ENCODE assay signal across 8 cellular contexts in the genomic region with DNA sequence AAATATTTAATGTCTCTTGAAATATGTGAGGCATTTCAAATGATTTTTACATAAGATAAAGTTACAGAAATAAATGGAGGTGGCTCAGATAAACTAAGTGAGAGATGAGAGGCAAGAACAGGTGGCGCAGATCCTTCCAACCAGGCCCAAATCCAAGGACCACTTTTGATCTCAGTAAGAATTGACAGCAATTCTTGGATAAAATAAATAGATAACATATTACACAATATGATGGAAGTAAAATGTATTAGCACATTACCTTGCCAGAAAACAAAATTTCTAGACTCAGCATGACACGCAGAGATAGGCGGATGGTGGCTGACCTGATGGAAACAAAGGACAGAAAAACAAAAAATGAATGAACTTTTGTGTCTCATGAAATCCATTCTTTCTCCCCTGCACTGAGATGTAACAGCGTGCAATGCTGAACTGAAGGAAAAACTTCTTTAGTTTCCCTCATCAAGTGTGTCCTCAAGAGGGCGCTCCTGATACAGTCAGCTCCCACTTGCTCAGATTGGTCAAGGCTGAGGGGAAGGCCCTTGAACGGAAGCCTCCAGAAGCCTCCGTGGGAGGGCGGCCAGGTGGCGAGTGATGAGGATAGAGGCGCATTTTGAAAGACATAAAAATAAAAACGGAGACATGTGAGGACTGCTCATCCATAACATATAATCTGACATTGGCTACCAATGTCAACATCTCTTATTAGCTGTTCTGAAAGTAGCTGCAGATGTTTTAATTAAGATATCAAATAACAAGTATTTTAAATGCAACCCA.
DNase-seq lines count a peak whose midpoint lies in the region; ATAC-seq and TF ChIP-seq lines count a peak whose summit lies in the region.

No MANE protein-coding gene starts in this region.

- H3K4me2 ChIP-seq in BLaER1 treated with 17β-estradiol and CSF1 and Interleukin-3, amounts not matched to agents 10 nM and 100 nM, result peak overlapping the region; percentile 53 to 83 (median 73)

- no peaks in the 10 kb centered on the region for H3K9me3 Mint-ChIP-seq in chondrocyte (ENCODE audit: low read depth)

- H3K9ac ChIP-seq in BLaER1 treated with 17β-estradiol and CSF1 and Interleukin-3, amounts not matched to agents 10 nM and 100 nM, result peak overlapping the region in 4 of 11 experiments; percentile 8 to 38 (median 20); a peak in 6 of 22 replicates

- H3K27ac Mint-ChIP-seq in chondrocyte (ENCODE audit: unreplicated experiment), result peak overlapping the region; percentile 74

- TF ChIP-seq CTCF in chondrocyte (IDR thresholded peaks at IDR 0.05) (peak; percentile 96), right lobe of liver (IDR thresholded peaks at IDR 0.05) (peak; percentile 88 to 91 (median 89))

- no peaks in the 10 kb centered on the region for H4K20me1 ChIP-seq in BLaER1 treated with 17β-estradiol and CSF1 and Interleukin-3, amounts not matched to agents 10 nM and 100 nM

- no peak for TF ChIP-seq POLR2A in right lobe of liver (IDR thresholded peaks at IDR 0.05)

- intact Hi-C loops in right lobe of liver (cut with DNase I), result loop anchor here in 1 of 2 donors (10.0 kb wide), 1 partner anchor 255 kb away; no protein-coding TSS in a partner anchor

- ATAC-seq in GM19324 (IDR thresholded peaks at IDR 0.05; ENCODE audit: low FRiP score, unreplicated experiment) (peak; percentile 58), HG03378 (IDR thresholded peaks at IDR 0.05; ENCODE audit: unreplicated experiment) (peak; percentile 55), right lobe of liver (peak; percentile 93 to 98 (median 97))

- H3K4me3 Mint-ChIP-seq in chondrocyte (ENCODE audit: unreplicated experiment), result no peak overlapping the region

- no peak overlapping the region for H3K4me3 ChIP-seq in BLaER1 treated with 17β-estradiol and CSF1 and Interleukin-3, amounts not matched to agents 10 nM and 100 nM
- no peak overlapping the region for H3K4me3 ChIP-seq in right lobe of liver

- peak; percentile 54 for DNase-seq in NCI-H446 treated with DMSO at 0.1 percent for 48 hours (lab: John Stamatoyannopoulos, UW)
- DNase-seq in activated CD4-positive, alpha-beta T cell treated with anti-CD3 and anti-CD28 coated beads for 4 hours, result peak; percentile 74 to 78
- DNase-seq in chondrocyte (ENCODE audit: low spot score), result no peak
- peak; percentile 69 to 78 (median 77) for DNase-seq in right lobe of liver
- DNase-seq in stimulated activated CD4-positive, alpha-beta T cell treated with anti-CD3 and anti-CD28 coated beads, TNF-alpha, amount 100 ng/mL, for 48 hours (ENCODE audit: low read depth in 3 of 3), result peak; percentile 58 to 77 (median 67)

- H3K27me3 Mint-ChIP-seq in chondrocyte (ENCODE audit: low read depth), result no peaks in the 10 kb centered on the region

- WGBS in right lobe of liver (ENCODE audit: insufficient coverage, low coverage, low lambda C conversion rate, missing lambda C conversion rate), result 4% methylated on average over 11 of the region's 11 CpGs

- peaks cover 23 to 35% (median 27%) of the 10 kb centered on the region in 10 experiments for H3K4me1 ChIP-seq in BLaER1 treated with 17β-estradiol and CSF1 and Interleukin-3, amounts not matched to agents 10 nM and 100 nM
- peaks cover 0 to 4% (median 0%) of the 10 kb centered on the region in 4 donors for H3K4me1 ChIP-seq in right lobe of liver

- peaks cover 5% of the 10 kb centered on the region for H3K36me3 Mint-ChIP-seq in chondrocyte (ENCODE audit: low read depth)

- H3K27ac ChIP-seq in BLaER1 treated with 17β-estradiol and CSF1 and Interleukin-3, amounts not matched to agents 10 nM and 100 nM, result peak overlapping the region in 9 of 11 experiments; percentile 49 to 78 (median 63); a peak in 15 of 22 replicates
- peak overlapping the region in 1 of 3 donors; percentile 19 for H3K27ac ChIP-seq in right lobe of liver

- H3K36me3 ChIP-seq in BLaER1 treated with 17β-estradiol and CSF1 and Interleukin-3, amounts not matched to agents 10 nM and 100 nM, result peaks cover 0 to 53% (median 22%) of the 10 kb centered on the region in 11 experiments; a peak in 18 of 22 replicates
- H3K36me3 ChIP-seq in right lobe of liver, result no peaks in the 10 kb centered on the region

- no peaks in the 10 kb centered on the region for H3K27me3 ChIP-seq in BLaER1 treated with 17β-estradiol and CSF1 and Interleukin-3, amounts not matched to agents 10 nM and 100 nM
- no peaks in the 10 kb centered on the region for H3K27me3 ChIP-seq in right lobe of liver

- H3K4me1 Mint-ChIP-seq in chondrocyte (ENCODE audit: low read depth), result peaks cover 22% of the 10 kb centered on the region

- H3K9me3 ChIP-seq in BLaER1 treated with 17β-estradiol and CSF1 and Interleukin-3, amounts not matched to agents 10 nM and 100 nM (replicated peaks in 1 of 11), result no peaks in the 10 kb centered on the region
- H3K9me3 ChIP-seq in right lobe of liver, result no peaks in the 10 kb centered on the region
